In genomic region chr11:116373545-116373944, GRCh38 we compare ENCODE assay signal across 15 cellular contexts.
"Had no signal": no experiment of that assay in that cellular context is flagged by ENCODE, and none has a peak within 500 bp of the region (broad histone marks: within the 10 kb centered on the region; RNA-seq: fewer than 3 reads in every experiment).

No MANE protein-coding gene starts in this region.

- H3K27me3 ChIP-seq: ascending aorta, vagina had no signal

- H3K4me3 ChIP-seq: ascending aorta, esophagus squamous epithelium, lung, tibial artery, vagina had no signal

- H3K27ac ChIP-seq: ascending aorta, esophagus squamous epithelium, tibial artery, vagina had no signal

- H3K36me3 ChIP-seq: ascending aorta, esophagus squamous epithelium, tibial artery, vagina had no signal

- H3K9me3 ChIP-seq: ascending aorta, esophagus squamous epithelium, tibial artery, vagina had no signal

- H3K4me1 ChIP-seq: ascending aorta, esophagus squamous epithelium, tibial artery, vagina had no signal

- ATAC-seq: activated CD8-positive, alpha-beta T cell treated with anti-CD3 and anti-CD28 coated beads, Interleukin-2, amount 10 ng/mL, durations not matched to agents 7 days and 5 days; activated T-cell treated with anti-CD3 and anti-CD28 coated beads, Interleukin-2, amount 50 U/mL, for 4 hours; T-cell had no signal

- DNase-seq: activated CD4-positive, alpha-beta T cell treated with anti-CD3 and anti-CD28 coated beads, Interleukin-2, amount 10 ng/mL, durations not matched to agents 24 days and 14 days; activated CD8-positive, alpha-beta T cell treated with anti-CD3 and anti-CD28 coated beads, Interleukin-2, amount 10 ng/mL, durations not matched to agents 7 days and 5 days; activated naive CD4-positive, alpha-beta T cell treated with anti-CD3 and anti-CD28 coated beads, Interleukin-2, amount 10 ng/mL, durations not matched to agents 7 days and 5 days; activated T-cell treated with anti-CD3 and anti-CD28 coated beads, Interleukin-2, amount 50 U/mL, for 4 hours; effector memory CD4-positive, alpha-beta T cell; esophagus squamous epithelium; hippocampal formation; islet precursor cell; natural killer cell; stimulated activated naive CD4-positive, alpha-beta T cell; T-cell; tibial artery had no signal
